Comparison of ENCODE assay signal across 1 cellular context in genomic region chr20:34982270-34983088, GRCh38.
TF ChIP-seq lines count a peak whose summit lies in the region.

No MANE protein-coding gene starts in this region.

TF ChIP-seq in H1, 55 proteins besides CTCF, POLR2A, EP300 and RAD21:
- TF ChIP-seq HDAC6 (IDR thresholded peaks at IDR 0.05; ENCODE audit: low read depth, low read length): no peak
- TF ChIP-seq SIN3A (conservative IDR thresholded peaks at IDR 0.05 in 1 of 2, IDR thresholded peaks at IDR 0.05 in 1 of 2; ENCODE audit: low read depth in 1 of 2, low read length in 2 of 2): no peak
- no peak for TF ChIP-seq RBBP5 (IDR thresholded peaks at IDR 0.05; ENCODE audit: borderline replicate concordance, low read depth, low read length)
- TF ChIP-seq RXRA (IDR thresholded peaks at IDR 0.05; ENCODE audit: insufficient read depth, low read depth, low read length): no peak
